ENCODE assay signal across 16 cellular contexts in genomic region chr6:32183030-32183429, GRCh38. TPM values are rescaled to one million over a fixed set of nuclear protein-coding genes. Genes with fewer than 3 reads are reported as not detected.
DNase-seq lines count a peak whose midpoint lies in the region; ATAC-seq and TF ChIP-seq lines count a peak whose summit lies in the region.
"Had no signal": no experiment of that assay in that cellular context is flagged by ENCODE, and none has a peak within 500 bp of the region (broad histone marks: within the 10 kb centered on the region; RNA-seq: fewer than 3 reads in every experiment).

No MANE protein-coding gene starts in this region.

- no peak overlapping the region for H3K27ac ChIP-seq in CD4-positive, CD25-positive, alpha-beta regulatory T cell (ENCODE audit: insufficient read depth, low read length, poor library complexity, severe bottlenecking)
- H3K27ac ChIP-seq in RWPE1 (peak overlapping the region; percentile 71), right cardiac atrium (ENCODE audit: low read length) (peak overlapping the region; percentile 21), skeletal muscle tissue (ENCODE audit: low read depth, low read length) (peak overlapping the region; percentile 26)
- H3K27ac ChIP-seq: pancreas had no signal

- POLR2A ChIA-PET in RWPE1 (lab: Yijun Ruan, JAX; ENCODE audit: low non-redundant PET): no interaction called here

- no peaks in the 10 kb centered on the region for H3K27me3 Mint-ChIP-seq in CD4-positive, CD25-positive, alpha-beta regulatory T cell

- no peak for ATAC-seq in CD4-positive, CD25-positive, alpha-beta regulatory T cell (ENCODE audit: low read depth in 2 of 2)
- ATAC-seq in right cardiac atrium (no peak), HG02840 (IDR thresholded peaks at IDR 0.05; ENCODE audit: low FRiP score, unreplicated experiment) (no peak), GM18519 (IDR thresholded peaks at IDR 0.05; ENCODE audit: low FRiP score, unreplicated experiment) (no peak)
- ATAC-seq: CD8-positive, alpha-beta T cell; pancreas had no signal

- H3K9me3 ChIP-seq in CD4-positive, CD25-positive, alpha-beta regulatory T cell (ENCODE audit: control insufficient read depth in 2 of 2, low read length in 2 of 2): no peaks in the 10 kb centered on the region
- no peaks in the 10 kb centered on the region for H3K9me3 ChIP-seq in right cardiac atrium (ENCODE audit: control insufficient read depth, low read length)
- no peaks in the 10 kb centered on the region for H3K9me3 ChIP-seq in skeletal muscle tissue (ENCODE audit: control insufficient read depth in 3 of 3, low read length in 3 of 3)
- H3K9me3 ChIP-seq: pancreas had no signal

- peak overlapping the region in 2 of 3 donors; percentile 35 to 42 for H3K27ac Mint-ChIP-seq in CD4-positive, CD25-positive, alpha-beta regulatory T cell

- no peaks in the 10 kb centered on the region for H3K9me3 Mint-ChIP-seq in CD4-positive, CD25-positive, alpha-beta regulatory T cell
- H3K9me3 Mint-ChIP-seq: CD8-positive, alpha-beta T cell had no signal

- DNase-seq in CD4-positive, CD25-positive, alpha-beta regulatory T cell: no peak
- DNase-seq in RWPE1 (ENCODE audit: low spot score): no peak
- no peak for DNase-seq in right cardiac atrium
- no peak for DNase-seq in amniotic stem cell (lab: John Stamatoyannopoulos, UW)
- DNase-seq: activated CD4-positive, alpha-beta T cell treated with anti-CD3 and anti-CD28 coated beads for 4 hours; activated gamma-delta T cell treated with Interleukin-2 at 50 U/mL for 16 hours; CD8-positive, alpha-beta T cell; Karpas-422; mesendoderm; NCI-H1694 treated with DMSO at 0.1 percent for 48 hours; NCI-H510A treated with DMSO at 0.1 percent for 48 hours; stimulated activated CD8-positive, alpha-beta memory T cell treated with anti-CD3 and anti-CD28 coated beads, Interleukin-4, amount 100 ng/mL, for 48 hours had no signal

- intact Hi-C loops in right cardiac atrium (cut with DNase I): no loop called here

- H3K36me3 Mint-ChIP-seq in CD4-positive, CD25-positive, alpha-beta regulatory T cell: peaks cover 41% of the 10 kb centered on the region

- no peak for TF ChIP-seq CTCF in RWPE1 (conservative IDR thresholded peaks at IDR 0.05; ENCODE audit: low read depth)

- no peak overlapping the region for H3K4me3 ChIP-seq in CD4-positive, CD25-positive, alpha-beta regulatory T cell (ENCODE audit: low read depth, low read length)
- H3K4me3 ChIP-seq in right cardiac atrium (ENCODE audit: low read length): no peak overlapping the region
- H3K4me3 ChIP-seq in skeletal muscle tissue (ENCODE audit: low read length in 3 of 3): no peak overlapping the region
- H3K4me3 ChIP-seq: pancreas had no signal

- 79% methylated on average over 3 of the region's 3 CpGs for WGBS in right cardiac atrium

- H3K9ac ChIP-seq in skeletal muscle tissue (ENCODE audit: low read depth in 1 of 3, low read length in 3 of 3): peak overlapping the region in 2 of 3 donors; percentile 40 to 54

- no peaks in the 10 kb centered on the region for H3K27me3 ChIP-seq in CD4-positive, CD25-positive, alpha-beta regulatory T cell (ENCODE audit: control insufficient read depth, insufficient read depth, low read length)
- no peaks in the 10 kb centered on the region for H3K27me3 ChIP-seq in right cardiac atrium (ENCODE audit: control insufficient read depth, insufficient read depth)
- H3K27me3 ChIP-seq in skeletal muscle tissue (ENCODE audit: control insufficient read depth in 3 of 3, insufficient read depth in 3 of 3, low read length in 3 of 3): no peaks in the 10 kb centered on the region
- H3K27me3 ChIP-seq: pancreas had no signal

- H3K36me3 ChIP-seq in CD4-positive, CD25-positive, alpha-beta regulatory T cell (ENCODE audit: control insufficient read depth, insufficient read depth, low read length): peaks cover 44% of the 10 kb centered on the region
- peaks cover 39 to 47% (median 41%) of the 10 kb centered on the region in 3 donors for H3K36me3 ChIP-seq in skeletal muscle tissue (ENCODE audit: control insufficient read depth in 3 of 3, insufficient read depth in 3 of 3, low read length in 3 of 3)
- H3K36me3 ChIP-seq: pancreas had no signal

- peaks cover 39% of the 10 kb centered on the region for H3K4me1 ChIP-seq in CD4-positive, CD25-positive, alpha-beta regulatory T cell (ENCODE audit: control insufficient read depth, insufficient read depth, low read length, poor library complexity, severe bottlenecking)
- H3K4me1 ChIP-seq in right cardiac atrium (ENCODE audit: control insufficient read depth, insufficient read depth, low read length): peaks cover 9% of the 10 kb centered on the region
- H3K4me1 ChIP-seq in skeletal muscle tissue (ENCODE audit: control insufficient read depth in 3 of 3, insufficient read depth in 3 of 3, low read length in 3 of 3): peaks cover 50 to 60% (median 56%) of the 10 kb centered on the region in 3 donors

- peaks cover 6 to 73% (median 42%) of the 10 kb centered on the region in 4 donors for H3K4me1 Mint-ChIP-seq in CD4-positive, CD25-positive, alpha-beta regulatory T cell

- CTCF ChIA-PET in RWPE1 (lab: Yijun Ruan, JAX): interaction anchor here (0.7 kb wide), 1 partner anchor 216 kb away, joined by 5 read pairs; no protein-coding TSS in a partner anchor

- no peak overlapping the region for H3K4me3 Mint-ChIP-seq in CD4-positive, CD25-positive, alpha-beta regulatory T cell
- H3K4me3 Mint-ChIP-seq: CD8-positive, alpha-beta T cell had no signal

RNA-seq across cellular contexts. Expression of gene AGER, which starts 1.0 kb away (rescaled TPM):
- total RNA-seq in CD4-positive, CD25-positive, alpha-beta regulatory T cell: 27.8 TPM
- polyA plus RNA-seq in CD4-positive, CD25-positive, alpha-beta regulatory T cell: under 1 TPM in 2 of 4 donors, not detected in 2; 0.44 to 0.52 TPM
- total RNA-seq in right cardiac atrium (1 to 10 TPM; 1.8 to 3.6 (median 3.5) TPM), skeletal muscle tissue (0.52 TPM)
- 1.6 TPM for polyA plus RNA-seq in right cardiac atrium

RNA-seq across cellular contexts. Expression of gene RNF5, which starts 4.8 kb away (rescaled TPM):
- 30.0 TPM for total RNA-seq in CD4-positive, CD25-positive, alpha-beta regulatory T cell
- polyA plus RNA-seq in CD4-positive, CD25-positive, alpha-beta regulatory T cell: 100 to 1,000 TPM; 117 to 135 (median 131) TPM
- total RNA-seq in right cardiac atrium (10 to 100 TPM; 73.2 to 88.3 (median 76.7) TPM), skeletal muscle tissue (57.9 TPM)
- polyA plus RNA-seq in right cardiac atrium: 118 TPM

RNA-seq across cellular contexts. Expression of gene PBX2, which starts 7.0 kb away (rescaled TPM):
- total RNA-seq in CD4-positive, CD25-positive, alpha-beta regulatory T cell: 106 TPM
- polyA plus RNA-seq in CD4-positive, CD25-positive, alpha-beta regulatory T cell: 1 to 10 TPM; 1.7 to 2.7 (median 1.9) TPM
- total RNA-seq in right cardiac atrium (10 to 100 TPM; 44.1 to 61.0 (median 51.8) TPM), skeletal muscle tissue (50.1 TPM)
- 44.7 TPM for polyA plus RNA-seq in right cardiac atrium

RNA-seq across cellular contexts. Expression of gene AGPAT1, which starts 7.1 kb away (rescaled TPM):
- 23.9 TPM for total RNA-seq in CD4-positive, CD25-positive, alpha-beta regulatory T cell
- polyA plus RNA-seq in CD4-positive, CD25-positive, alpha-beta regulatory T cell: 10 to 100 TPM; 11.8 to 15.2 (median 14.3) TPM
- total RNA-seq in right cardiac atrium: 10 to 100 TPM; 56.9 to 67.2 (median 63.1) TPM
- 54.9 TPM for polyA plus RNA-seq in right cardiac atrium
- 8.4 TPM for total RNA-seq in skeletal muscle tissue

RNA-seq across cellular contexts. Expression of gene GPSM3, which starts 9.4 kb away (rescaled TPM):
- 202 TPM for total RNA-seq in CD4-positive, CD25-positive, alpha-beta regulatory T cell
- polyA plus RNA-seq in CD4-positive, CD25-positive, alpha-beta regulatory T cell: 100 to 1,000 TPM in 2 of 4 donors, 10 to 100 TPM in 2; 82.4 to 109 (median 96.1) TPM
- total RNA-seq in right cardiac atrium (1 to 10 TPM; 5.9 to 9.5 (median 8.3) TPM), skeletal muscle tissue (1.6 TPM)
- polyA plus RNA-seq in right cardiac atrium: 4.0 TPM
